In the genomic region with DNA sequence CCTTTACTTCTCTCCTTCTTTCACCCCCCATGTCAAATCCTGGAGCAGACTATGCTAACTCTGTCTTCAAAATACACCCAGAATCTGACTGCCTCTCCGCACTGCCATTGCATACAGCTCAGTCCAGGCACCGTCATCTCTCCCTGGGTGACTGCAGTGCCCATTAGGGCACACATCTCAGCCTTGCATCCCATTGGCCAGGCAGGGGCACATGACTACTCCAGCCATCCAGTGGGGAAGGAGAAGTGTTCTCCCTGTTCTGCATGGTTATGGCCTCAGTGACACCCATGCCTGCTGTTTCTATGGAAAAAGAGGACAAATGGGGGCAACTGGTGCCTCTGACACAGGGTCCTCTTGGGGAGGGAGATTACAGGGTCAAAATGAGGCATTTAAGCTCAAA, we compare ENCODE assay signal across 1 cellular context.
TF ChIP-seq lines count a peak whose summit lies in the region.

No MANE protein-coding gene starts in this region.

TF ChIP-seq in HCT116, 20 proteins besides CTCF, POLR2A, EP300 and RAD21 (continued from another document):
- TF ChIP-seq, protein P1, sequence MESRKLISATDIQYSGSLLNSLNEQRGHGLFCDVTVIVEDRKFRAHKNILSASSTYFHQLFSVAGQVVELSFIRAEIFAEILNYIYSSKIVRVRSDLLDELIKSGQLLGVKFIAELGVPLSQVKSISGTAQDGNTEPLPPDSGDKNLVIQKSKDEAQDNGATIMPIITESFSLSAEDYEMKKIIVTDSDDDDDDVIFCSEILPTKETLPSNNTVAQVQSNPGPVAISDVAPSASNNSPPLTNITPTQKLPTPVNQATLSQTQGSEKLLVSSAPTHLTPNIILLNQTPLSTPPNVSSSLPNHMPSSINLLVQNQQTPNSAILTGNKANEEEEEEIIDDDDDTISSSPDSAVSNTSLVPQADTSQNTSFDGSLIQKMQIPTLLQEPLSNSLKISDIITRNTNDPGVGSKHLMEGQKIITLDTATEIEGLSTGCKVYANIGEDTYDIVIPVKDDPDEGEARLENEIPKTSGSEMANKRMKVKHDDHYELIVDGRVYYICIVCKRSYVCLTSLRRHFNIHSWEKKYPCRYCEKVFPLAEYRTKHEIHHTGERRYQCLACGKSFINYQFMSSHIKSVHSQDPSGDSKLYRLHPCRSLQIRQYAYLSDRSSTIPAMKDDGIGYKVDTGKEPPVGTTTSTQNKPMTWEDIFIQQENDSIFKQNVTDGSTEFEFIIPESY (IDR thresholded peaks at IDR 0.05; ENCODE audit: extremely low read depth, insufficient replicate concordance, low read length), result no peak
